ENCODE assay signal across 1 cellular context in genomic region chr12:66055837-66056319, GRCh38.
A peak's percentile ranks its signal among the peaks of the same experiment; 100 is the strongest.
TF ChIP-seq lines count a peak whose summit lies in the region.

No MANE protein-coding gene starts in this region.

TF ChIP-seq in GM12878, 131 proteins besides CTCF, POLR2A, EP300 and RAD21 (continued from another document and continues in another):
- TF ChIP-seq CEBPZ (IDR thresholded peaks at IDR 0.05; ENCODE audit: low read depth, low read length) (no peak), RFX5 (IDR thresholded peaks at IDR 0.05; ENCODE audit: low read depth, low read length) (no peak), YY1 (IDR thresholded peaks at IDR 0.05; ENCODE audit: low read depth, low read length) (no peak), MXI1 (IDR thresholded peaks at IDR 0.05; ENCODE audit: low read depth, low read length) (no peak), ELK1 (IDR thresholded peaks at IDR 0.05; ENCODE audit: low read depth, low read length) (no peak), FOXM1 (IDR thresholded peaks at IDR 0.05; ENCODE audit: low read depth, low read length) (peak; percentile 30; the same call in 1 of the 2 replicates), IKZF2 (IDR thresholded peaks at IDR 0.05) (peak; percentile 96 to 97), CHD1 (IDR thresholded peaks at IDR 0.05; ENCODE audit: low read depth, low read length) (no peak), KDM1A (IDR thresholded peaks at IDR 0.05; ENCODE audit: borderline replicate concordance) (no peak), HDGF (IDR thresholded peaks at IDR 0.05) (no peak), IRF4 (IDR thresholded peaks at IDR 0.05; ENCODE audit: low read depth, low read length) (peak; percentile 86), MYB (IDR thresholded peaks at IDR 0.05; ENCODE audit: borderline replicate concordance, low read depth, low read length) (no peak), CREB1 (IDR thresholded peaks at IDR 0.05; ENCODE audit: low read depth) (peak; percentile 54; the same call in 1 of the 2 replicates), ZNF217 (IDR thresholded peaks at IDR 0.05) (peak; percentile 94), NR2C2 (IDR thresholded peaks at IDR 0.05; ENCODE audit: borderline replicate concordance, control insufficient read depth, insufficient read length, low read depth) (no peak), NR2F1 (conservative IDR thresholded peaks at IDR 0.05) (no peak), NFXL1 (IDR thresholded peaks at IDR 0.05; ENCODE audit: borderline replicate concordance) (no peak), YBX1 (IDR thresholded peaks at IDR 0.05) (no peak), IRF3 (IDR thresholded peaks at IDR 0.05) (no peak), SMC3 (IDR thresholded peaks at IDR 0.05; ENCODE audit: borderline replicate concordance, low read length) (0 out of 2 replicates have a peak, but pooled peaks have one; percentile 8), ATF3 (IDR thresholded peaks at IDR 0.05; ENCODE audit: borderline replicate concordance, extremely low read depth, low read depth, low read length) (no peak), IKZF1 (conservative IDR thresholded peaks at IDR 0.05) (peak; percentile 95), MTA3 (IDR thresholded peaks at IDR 0.05; ENCODE audit: borderline replicate concordance, low read length) (no peak), ZNF622 (IDR thresholded peaks at IDR 0.05) (no peak), BCL3 (IDR thresholded peaks at IDR 0.05; ENCODE audit: borderline replicate concordance, insufficient read depth, low read depth, low read length, poor library complexity, severe bottlenecking) (no peak), NBN (IDR thresholded peaks at IDR 0.05) (peak; percentile 89), BMI1 (IDR thresholded peaks at IDR 0.05; ENCODE audit: borderline replicate concordance) (no peak; the same call in 1 of the 2 replicates), RCOR1 (conservative IDR thresholded peaks at IDR 0.05; ENCODE audit: low read depth, low read length) (no peak), ZNF384 (IDR thresholded peaks at IDR 0.05; ENCODE audit: borderline replicate concordance, low read depth, low read length) (no peak), POU2F2 (IDR thresholded peaks at IDR 0.05; ENCODE audit: borderline replicate concordance, low read depth, low read length) (peak; percentile 85; the same call in 2 of the 3 replicates), RAD51 (IDR thresholded peaks at IDR 0.05) (0 out of 2 replicates have a peak, but pooled peaks have one; percentile 32), SMAD1 (IDR thresholded peaks at IDR 0.05; ENCODE audit: low read depth, partially characterized antibody) (peak; percentile 61), TAF1 (IDR thresholded peaks at IDR 0.05; ENCODE audit: borderline replicate concordance, low read depth, low read length) (no peak), LARP7 (IDR thresholded peaks at IDR 0.05) (no peak), JUNB (IDR thresholded peaks at IDR 0.05) (peak; percentile 49; the same call in 1 of the 2 replicates), GATAD2B (conservative IDR thresholded peaks at IDR 0.05; ENCODE audit: low read depth) (no peak; the same call in 1 of the 2 replicates), BRCA1 (IDR thresholded peaks at IDR 0.05; ENCODE audit: low read depth, low read length) (no peak), PAX8 (IDR thresholded peaks at IDR 0.05) (no peak), SP1 (IDR thresholded peaks at IDR 0.05; ENCODE audit: low read depth, low read length) (peak; percentile 65), BACH1 (IDR thresholded peaks at IDR 0.05; ENCODE audit: borderline replicate concordance) (peak; percentile 82; the same call in 1 of the 2 replicates), CBFB (IDR thresholded peaks at IDR 0.05; ENCODE audit: low read depth) (no peak), CBX3 (IDR thresholded peaks at IDR 0.05; ENCODE audit: borderline replicate concordance, low read depth) (no peak), SMARCA5 (IDR thresholded peaks at IDR 0.05) (0 out of 2 replicates have a peak, but pooled peaks have one; percentile 68), SIX5 (IDR thresholded peaks at IDR 0.05; ENCODE audit: low read depth, low read length, severe bottlenecking) (no peak), ASH2L (IDR thresholded peaks at IDR 0.05; ENCODE audit: borderline replicate concordance, low read depth) (no peak), MTA2 (IDR thresholded peaks at IDR 0.05; ENCODE audit: low read depth) (peak; percentile 96), TCF7 (IDR thresholded peaks at IDR 0.05; ENCODE audit: borderline replicate concordance) (no peak), E4F1 (IDR thresholded peaks at IDR 0.05; ENCODE audit: borderline replicate concordance, partially characterized antibody) (no peak), MEF2A (IDR thresholded peaks at IDR 0.05; ENCODE audit: insufficient read depth, low read depth, low read length) (no peak), NFYA (IDR thresholded peaks at IDR 0.05; ENCODE audit: borderline replicate concordance, low read depth, low read length) (no peak), SREBF2 (IDR thresholded peaks at IDR 0.05; ENCODE audit: low read length) (no peak), RUNX3 (IDR thresholded peaks at IDR 0.05; ENCODE audit: low read length) (peak; percentile 62), E2F4 (IDR thresholded peaks at IDR 0.05; ENCODE audit: low read depth, low read length) (no peak), E2F8 (IDR thresholded peaks at IDR 0.05; ENCODE audit: low read depth, partially characterized antibody) (no peak), USF1 (IDR thresholded peaks at IDR 0.05; ENCODE audit: borderline replicate concordance, extremely low read length, insufficient read depth, low read depth, low read length) (no peak), TCF12 (IDR thresholded peaks at IDR 0.05; ENCODE audit: low read depth, low read length) (0 out of 2 replicates have a peak, but pooled peaks have one; percentile 5), POLR2AphosphoS5 (IDR thresholded peaks at IDR 0.05; ENCODE audit: low read length) (0 out of 2 replicates have a peak, but pooled peaks have one; percentile 49)
